Comparison of ENCODE assay signal across 19 cellular contexts in genomic region chr6:161984707-161985106, GRCh38.
DNase-seq lines count a peak whose midpoint lies in the region; ATAC-seq and TF ChIP-seq lines count a peak whose summit lies in the region.
"Had no signal": no experiment of that assay in that cellular context is flagged by ENCODE, and none has a peak within 500 bp of the region (broad histone marks: within the 10 kb centered on the region; RNA-seq: fewer than 3 reads in every experiment).

No MANE protein-coding gene starts in this region.

- no peaks in the 10 kb centered on the region for H3K9me3 ChIP-seq in endodermal cell (ENCODE audit: control insufficient read depth, low read length)
- no peaks in the 10 kb centered on the region for H3K9me3 ChIP-seq in mesenchymal stem cell (ENCODE audit: control insufficient read depth, low read length)
- H3K9me3 ChIP-seq: Caco-2 had no signal

- H3K4me2 ChIP-seq in mesenchymal stem cell (ENCODE audit: low read length, poor library complexity, severe bottlenecking) = no peak overlapping the region
- H3K4me2 ChIP-seq: BLaER1, GM23338 had no signal

- no peaks in the 10 kb centered on the region for H3K79me1 ChIP-seq in mesenchymal stem cell (replicated peaks; ENCODE audit: low read length, poor library complexity, severe bottlenecking)

- H3K18ac ChIP-seq in mesenchymal stem cell (ENCODE audit: low read depth in 1 of 2, low read length in 2 of 2) = no peak overlapping the region

- no peak overlapping the region for H3K14ac ChIP-seq in mesenchymal stem cell (ENCODE audit: low read length in 2 of 2)

- peak overlapping the region; percentile 70 for H2AK5ac ChIP-seq in mesenchymal stem cell (ENCODE audit: low read length, severe bottlenecking)

- no peak overlapping the region for H2BK12ac ChIP-seq in mesenchymal stem cell (ENCODE audit: low read length in 2 of 2)

- H2BK15ac ChIP-seq in mesenchymal stem cell (ENCODE audit: low read depth, poor library complexity, severe bottlenecking) = no peak overlapping the region

- H3K27ac ChIP-seq in endodermal cell (ENCODE audit: low read depth, low read length) = no peak overlapping the region
- peak overlapping the region; percentile 18 for H3K27ac ChIP-seq in mesenchymal stem cell (ENCODE audit: low read length, poor library complexity, severe bottlenecking)
- H3K27ac ChIP-seq: BLaER1, C4-2B had no signal

- no peaks in the 10 kb centered on the region for H3K36me3 Mint-ChIP-seq in endodermal cell (ENCODE audit: low read depth)
- H3K36me3 Mint-ChIP-seq in effector memory CD8-positive, alpha-beta T cell (ENCODE audit: insufficient read depth) = no peaks in the 10 kb centered on the region
- H3K36me3 Mint-ChIP-seq: CD8-positive, alpha-beta T cell had no signal

- peak; percentile 25 for TF ChIP-seq CTCF in endodermal cell (conservative IDR thresholded peaks at IDR 0.05)

- no peaks in the 10 kb centered on the region for H3K27me3 ChIP-seq in endodermal cell (ENCODE audit: control insufficient read depth, insufficient read depth, low read length, poor library complexity, severe bottlenecking)
- no peaks in the 10 kb centered on the region for H3K27me3 ChIP-seq in mesenchymal stem cell (ENCODE audit: control insufficient read depth in 1 of 2, insufficient read depth in 1 of 2, low read length in 2 of 2)
- H3K27me3 ChIP-seq: BLaER1 had no signal

- H2BK5ac ChIP-seq in mesenchymal stem cell (ENCODE audit: low read depth, low read length, poor library complexity, severe bottlenecking) = no peak overlapping the region

- H4K91ac ChIP-seq in mesenchymal stem cell (ENCODE audit: low read length) = no peak overlapping the region

- no peaks in the 10 kb centered on the region for H3K36me3 ChIP-seq in endodermal cell (ENCODE audit: control insufficient read depth, insufficient read depth, low read length)
- H3K36me3 ChIP-seq in mesenchymal stem cell (ENCODE audit: control insufficient read depth in 1 of 2, insufficient read depth in 2 of 2, low read depth in 1 of 2, low read length in 2 of 2) = no peaks in the 10 kb centered on the region
- H3K36me3 ChIP-seq: BLaER1 had no signal

- H3K4me3 Mint-ChIP-seq in endodermal cell = no peak overlapping the region
- H3K4me3 Mint-ChIP-seq in effector memory CD8-positive, alpha-beta T cell = no peak overlapping the region
- H3K4me3 Mint-ChIP-seq: B cell; CD4-positive, CD25-positive, alpha-beta regulatory T cell; CD8-positive, alpha-beta T cell; GM23338; H9 had no signal

- H3K9ac ChIP-seq in endodermal cell (ENCODE audit: extremely low read depth, low read length, poor library complexity, severe bottlenecking) = no peak overlapping the region
- no peak overlapping the region for H3K9ac ChIP-seq in mesenchymal stem cell (ENCODE audit: low read length)
- H3K9ac ChIP-seq: BLaER1 had no signal

- H3K27ac Mint-ChIP-seq in endodermal cell = no peak overlapping the region
- no peak overlapping the region for H3K27ac Mint-ChIP-seq in effector memory CD8-positive, alpha-beta T cell
- H3K27ac Mint-ChIP-seq: B cell; CD4-positive, CD25-positive, alpha-beta regulatory T cell; CD8-positive, alpha-beta T cell; GM23338; H9 had no signal

- H2BK120ac ChIP-seq in mesenchymal stem cell (ENCODE audit: low read depth, low read length) = no peak overlapping the region

- no peaks in the 10 kb centered on the region for H3K4me1 ChIP-seq in endodermal cell (ENCODE audit: control insufficient read depth, insufficient read depth, low read length)
- peaks cover 9% of the 10 kb centered on the region for H3K4me1 ChIP-seq in mesenchymal stem cell (ENCODE audit: control insufficient read depth, insufficient read depth, low read depth, low read length)
- H3K4me1 ChIP-seq: BLaER1 had no signal

- WGBS in endodermal cell (ENCODE audit: insufficient coverage in 1 of 2, insufficient read length in 1 of 2), 2 experiments = 70 to 83% methylated on average over 4 of the region's 4 CpGs
- WGBS in mesenchymal stem cell = 52% methylated on average over 4 of the region's 4 CpGs

- peaks cover 3% of the 10 kb centered on the region for H3K9me3 Mint-ChIP-seq in endodermal cell
- H3K9me3 Mint-ChIP-seq in effector memory CD8-positive, alpha-beta T cell = peaks cover 11 to 16% of the 10 kb centered on the region in 2 donors
- H3K9me3 Mint-ChIP-seq: GM23338 had no signal

- no peak overlapping the region for H2AFZ ChIP-seq in mesenchymal stem cell (ENCODE audit: low read depth, low read length)
- H2AFZ ChIP-seq: GM23338 had no signal

- no peak overlapping the region for H4K8ac ChIP-seq in mesenchymal stem cell (ENCODE audit: low read length)

- ATAC-seq in GM18907 (IDR thresholded peaks at IDR 0.05; ENCODE audit: unreplicated experiment) = no peak
- ATAC-seq in HG02642 (IDR thresholded peaks at IDR 0.05; ENCODE audit: poor library complexity, unreplicated experiment) = no peak
- ATAC-seq in effector memory CD8-positive, alpha-beta T cell (replicated peaks) = no peak
- ATAC-seq: CD8-positive, alpha-beta T cell; GM12878; GM23338; HCT116 had no signal

- H3K23ac ChIP-seq in mesenchymal stem cell (ENCODE audit: low read length in 2 of 2) = no peak overlapping the region

- no peak overlapping the region for H3K4ac ChIP-seq in mesenchymal stem cell (ENCODE audit: low read depth in 1 of 2, low read length in 2 of 2)

- no peak overlapping the region for H3K4me3 ChIP-seq in endodermal cell (ENCODE audit: low read length)
- no peak overlapping the region for H3K4me3 ChIP-seq in mesenchymal stem cell (ENCODE audit: insufficient read depth in 1 of 2, low read depth in 1 of 2, low read length in 2 of 2)
- H3K4me3 ChIP-seq: BLaER1, GM12878, GM23338 had no signal

- H3K4me1 Mint-ChIP-seq in endodermal cell = no peaks in the 10 kb centered on the region
- no peaks in the 10 kb centered on the region for H3K4me1 Mint-ChIP-seq in effector memory CD8-positive, alpha-beta T cell (ENCODE audit: low read depth in 2 of 2)
- H3K4me1 Mint-ChIP-seq: B cell; CD4-positive, CD25-positive, alpha-beta regulatory T cell; GM23338 had no signal

- peak; percentile 14 for DNase-seq in ELF-1 (ENCODE audit: low read depth, low spot score)
- no peak for DNase-seq in endodermal cell
- DNase-seq in mesenchymal stem cell = no peak
- no peak for DNase-seq in effector memory CD8-positive, alpha-beta T cell
- DNase-seq: Caco-2; CD4-positive, CD25-positive, alpha-beta regulatory T cell; CD8-positive, alpha-beta T cell; DMS153; DND-41; GDM1; H9 had no signal

- H3K27me3 Mint-ChIP-seq in endodermal cell (ENCODE audit: insufficient read depth) = no peaks in the 10 kb centered on the region
- H3K27me3 Mint-ChIP-seq in effector memory CD8-positive, alpha-beta T cell = no peaks in the 10 kb centered on the region
- H3K27me3 Mint-ChIP-seq: B cell; CD4-positive, CD25-positive, alpha-beta regulatory T cell had no signal
